Comparison of ENCODE assay signal across 32 cellular contexts in genomic region chr20:36521526-36521925, GRCh38. TPM values are rescaled to one million over a fixed set of nuclear protein-coding genes. Genes with fewer than 3 reads are reported as not detected.
A peak's percentile ranks its signal among the peaks of the same experiment; 100 is the strongest.
DNase-seq lines count a peak whose midpoint lies in the region; ATAC-seq and TF ChIP-seq lines count a peak whose summit lies in the region.
"Had no signal": no experiment of that assay in that cellular context is flagged by ENCODE, and none has a peak within 500 bp of the region (broad histone marks: within the 10 kb centered on the region; RNA-seq: fewer than 3 reads in every experiment).

No MANE protein-coding gene starts in this region.

- peaks cover 19% of the 10 kb centered on the region for H3K36me3 Mint-ChIP-seq in CD4-positive, CD25-positive, alpha-beta regulatory T cell
- H3K36me3 Mint-ChIP-seq in HFFc6 (ENCODE audit: low read depth) (peaks cover 23% of the 10 kb centered on the region), osteocyte (ENCODE audit: unreplicated experiment) (peaks cover 40% of the 10 kb centered on the region), H9 (ENCODE audit: insufficient read depth in 1 of 3, low read depth in 3 of 3) (peaks cover 7 to 45% (median 38%) of the 10 kb centered on the region in 3 experiments)
- H3K36me3 Mint-ChIP-seq: activated naive CD8-positive, alpha-beta T cell treated with anti-CD3 and anti-CD28 coated beads for 36 hours; natural killer cell treated with Interleukin-12 subunit alpha and Interleukin-12 subunit beta and Interleukin-15 and Interleukin-18, amount 100 ng/mL, for 72 hours had no signal

- H2BK5ac ChIP-seq in H9 (ENCODE audit: insufficient read length, low read length), result no peak overlapping the region

- H3K27me3 Mint-ChIP-seq in CD4-positive, CD25-positive, alpha-beta regulatory T cell, result no peaks in the 10 kb centered on the region
- peaks cover 4% of the 10 kb centered on the region for H3K27me3 Mint-ChIP-seq in HFFc6 (ENCODE audit: insufficient read depth)
- no peaks in the 10 kb centered on the region for H3K27me3 Mint-ChIP-seq in osteocyte (ENCODE audit: unreplicated experiment)
- H3K27me3 Mint-ChIP-seq in H9 (ENCODE audit: low read depth), result no peaks in the 10 kb centered on the region; the same call in 1 of the 2 replicates
- H3K27me3 Mint-ChIP-seq: activated CD4-positive, alpha-beta memory T cell treated with anti-CD3 and anti-CD28 coated beads for 36 hours; activated naive CD8-positive, alpha-beta T cell treated with anti-CD3 and anti-CD28 coated beads for 36 hours; B cell; natural killer cell treated with Interleukin-12 subunit alpha and Interleukin-12 subunit beta and Interleukin-15 and Interleukin-18, amount 100 ng/mL, for 72 hours; stimulated activated naive CD8-positive, alpha-beta T cell treated with anti-CD3 and anti-CD28 coated beads, Interleukin-15, amount 100 ng/mL, for 72 hours; T-helper 17 cell had no signal

- H3K4me1 ChIP-seq in CD4-positive, CD25-positive, alpha-beta regulatory T cell (ENCODE audit: control insufficient read depth, insufficient read depth, low read length, poor library complexity, severe bottlenecking), result no peaks in the 10 kb centered on the region
- H3K4me1 ChIP-seq in esophagus muscularis mucosa, result peaks cover 0 to 65% (median 60%) of the 10 kb centered on the region in 4 donors
- no peaks in the 10 kb centered on the region for H3K4me1 ChIP-seq in right cardiac atrium (ENCODE audit: control insufficient read depth, insufficient read depth, low read length)
- H3K4me1 ChIP-seq in H9 (ENCODE audit: insufficient read depth, low read length), result no peaks in the 10 kb centered on the region
- H3K4me1 ChIP-seq: foreskin keratinocyte had no signal

- H3K56ac ChIP-seq in H9 (ENCODE audit: insufficient read length, low read depth, low read length), result no peak overlapping the region

- no peak overlapping the region for H3K14ac ChIP-seq in H9 (ENCODE audit: insufficient read depth, low read length)

- H2BK20ac ChIP-seq in H9 (ENCODE audit: low read depth, low read length, poor library complexity, severe bottlenecking), result no peak overlapping the region

- H3K36me3 ChIP-seq in CD4-positive, CD25-positive, alpha-beta regulatory T cell (ENCODE audit: control insufficient read depth, insufficient read depth, low read length), result peaks cover 25% of the 10 kb centered on the region
- peaks cover 17 to 82% (median 70%) of the 10 kb centered on the region in 4 donors for H3K36me3 ChIP-seq in esophagus muscularis mucosa
- H3K36me3 ChIP-seq: ovary had no signal

- no peak overlapping the region for H3K4me3 Mint-ChIP-seq in CD4-positive, CD25-positive, alpha-beta regulatory T cell
- H3K4me3 Mint-ChIP-seq in HFFc6, result no peak overlapping the region
- H3K4me3 Mint-ChIP-seq in osteocyte (ENCODE audit: unreplicated experiment), result no peak overlapping the region
- no peak overlapping the region for H3K4me3 Mint-ChIP-seq in H9
- H3K4me3 Mint-ChIP-seq: activated CD4-positive, alpha-beta memory T cell treated with anti-CD3 and anti-CD28 coated beads for 36 hours; activated naive CD8-positive, alpha-beta T cell treated with anti-CD3 and anti-CD28 coated beads for 36 hours; B cell; natural killer cell treated with Interleukin-12 subunit alpha and Interleukin-12 subunit beta and Interleukin-15 and Interleukin-18, amount 100 ng/mL, for 72 hours; stimulated activated naive CD8-positive, alpha-beta T cell treated with anti-CD3 and anti-CD28 coated beads, Interleukin-15, amount 100 ng/mL, for 72 hours; T-helper 17 cell had no signal

- WGBS in esophagus muscularis mucosa, result 40% methylated on average over 1 of the region's 1 CpG
- WGBS in right cardiac atrium, result 69% methylated on average over 1 of the region's 1 CpG
- WGBS in H9 (ENCODE audit: extremely low coverage, insufficient read length, low lambda C conversion rate), result no CpG with 5 or more reads among the region's 1 CpG

- TF ChIP-seq CTCF in HFFc6 (IDR thresholded peaks at IDR 0.05) (no peak), esophagus muscularis mucosa (IDR thresholded peaks at IDR 0.05) (no peak), osteocyte (IDR thresholded peaks at IDR 0.05) (no peak), H9 (conservative IDR thresholded peaks at IDR 0.05) (no peak)

- H3K4ac ChIP-seq in H9 (ENCODE audit: low read depth, low read length), result no peak overlapping the region

- TF ChIP-seq POLR2A in esophagus muscularis mucosa (IDR thresholded peaks at IDR 0.05; ENCODE audit: low read depth), result no peak

- no peak overlapping the region for H2AFZ ChIP-seq in H9 (ENCODE audit: low read length)

- H3K23me2 ChIP-seq in H9 (ENCODE audit: insufficient read length, low read depth, low read length, poor library complexity, severe bottlenecking), result no peaks in the 10 kb centered on the region

- no peak overlapping the region for H2AK5ac ChIP-seq in H9 (ENCODE audit: insufficient read length, low read length)

- H4K91ac ChIP-seq in H9 (ENCODE audit: insufficient read length, low read depth, low read length), result no peak overlapping the region

- no peak overlapping the region for H3K27ac ChIP-seq in CD4-positive, CD25-positive, alpha-beta regulatory T cell (ENCODE audit: insufficient read depth, low read length, poor library complexity, severe bottlenecking)
- peak overlapping the region; percentile 46 to 81 (median 56) for H3K27ac ChIP-seq in esophagus muscularis mucosa (replicated peaks in 1 of 4)
- no peak overlapping the region for H3K27ac ChIP-seq in right cardiac atrium (ENCODE audit: low read length)
- no peak overlapping the region for H3K27ac ChIP-seq in H9 (ENCODE audit: insufficient read length, low read depth, low read length)
- H3K27ac ChIP-seq: foreskin keratinocyte, Peyer's patch had no signal

- no peaks in the 10 kb centered on the region for H3K9me3 ChIP-seq in CD4-positive, CD25-positive, alpha-beta regulatory T cell (ENCODE audit: control insufficient read depth in 2 of 2, low read length in 2 of 2)
- no peaks in the 10 kb centered on the region for H3K9me3 ChIP-seq in esophagus muscularis mucosa
- H3K9me3 ChIP-seq in right cardiac atrium (ENCODE audit: control insufficient read depth, low read length), result no peaks in the 10 kb centered on the region
- no peaks in the 10 kb centered on the region for H3K9me3 ChIP-seq in H9 (ENCODE audit: control insufficient read depth, low read depth, low read length)
- H3K9me3 ChIP-seq: mucosa of descending colon, ovary, Peyer's patch, tibial nerve had no signal

- H4K5ac ChIP-seq in H9 (ENCODE audit: insufficient read length, low read depth, low read length), result no peak overlapping the region

- intact Hi-C loops in esophagus muscularis mucosa (cut with DNase I), result no loop called here
- intact Hi-C loops in right cardiac atrium (cut with DNase I), result no loop called here

- H2BK15ac ChIP-seq in H9 (ENCODE audit: low read depth, low read length), result no peak overlapping the region

- peak overlapping the region in 2 of 3 donors; percentile 37 to 55 for H3K27ac Mint-ChIP-seq in CD4-positive, CD25-positive, alpha-beta regulatory T cell
- peak overlapping the region; percentile 27 for H3K27ac Mint-ChIP-seq in HFFc6
- H3K27ac Mint-ChIP-seq in osteocyte (ENCODE audit: unreplicated experiment), result peak overlapping the region; percentile 8
- H3K27ac Mint-ChIP-seq in H9, result peak overlapping the region in 1 of 3 experiments; percentile 2; a peak in 3 of 7 replicates
- H3K27ac Mint-ChIP-seq: activated CD4-positive, alpha-beta memory T cell treated with anti-CD3 and anti-CD28 coated beads for 36 hours; activated naive CD8-positive, alpha-beta T cell treated with anti-CD3 and anti-CD28 coated beads for 36 hours; B cell; natural killer cell treated with Interleukin-12 subunit alpha and Interleukin-12 subunit beta and Interleukin-15 and Interleukin-18, amount 100 ng/mL, for 72 hours had no signal

- H3K23ac ChIP-seq in H9 (ENCODE audit: insufficient read length, low read depth, low read length), result no peak overlapping the region

- DNase-seq in CD4-positive, CD25-positive, alpha-beta regulatory T cell, result no peak
- DNase-seq in HFFc6 (no peak), esophagus muscularis mucosa (ENCODE audit: extremely low spot score) (no peak), osteocyte (ENCODE audit: extremely low spot score, unreplicated experiment) (no peak), right cardiac atrium (no peak), H9 (no peak), NCI-H524 (lab: John Stamatoyannopoulos, UW) (no peak)
- DNase-seq in stimulated activated naive CD4-positive, alpha-beta T cell (lab: John Stamatoyannopoulos, UW), result no peak
- DNase-seq: ACHN; activated CD4-positive, alpha-beta memory T cell treated with anti-CD3 and anti-CD28 coated beads for 36 hours; activated naive CD8-positive, alpha-beta T cell treated with anti-CD3 and anti-CD28 coated beads for 36 hours; caudate nucleus; EL; foreskin keratinocyte; H7; Kasumi-1; mucosa of descending colon; NCI-H1417; NCI-H2081 treated with DMSO at 0.1 percent for 48 hours; NCI-H226; ovary; SHP77; stimulated activated CD4-positive, alpha-beta T cell treated with anti-CD3 and anti-CD28 coated beads, Interleukin-1b, Interleukin-23, amount 100 ng/mL, for 48 hours; stimulated activated naive CD8-positive, alpha-beta T cell treated with anti-CD3 and anti-CD28 coated beads, Interleukin-15, amount 100 ng/mL, for 72 hours; T-helper 17 cell had no signal

- no peaks in the 10 kb centered on the region for H4K20me1 ChIP-seq in H9 (ENCODE audit: control insufficient read depth, insufficient read depth, insufficient read length)

- no peak overlapping the region for H3K4me3 ChIP-seq in CD4-positive, CD25-positive, alpha-beta regulatory T cell (ENCODE audit: low read depth, low read length)
- H3K4me3 ChIP-seq in esophagus muscularis mucosa (no peak overlapping the region), right cardiac atrium (ENCODE audit: low read length) (no peak overlapping the region)
- H3K4me3 ChIP-seq: lung, mucosa of descending colon, ovary, Peyer's patch, tibial nerve had no signal

- H3K79me1 ChIP-seq in H9 (ENCODE audit: insufficient read depth, low read depth, low read length, poor library complexity, severe bottlenecking), result no peaks in the 10 kb centered on the region

- H3K79me2 ChIP-seq in H9 (ENCODE audit: insufficient read depth, low read length), result no peaks in the 10 kb centered on the region

- no peak for TF ChIP-seq EP300 in esophagus muscularis mucosa (IDR thresholded peaks at IDR 0.05)

- H3K9ac ChIP-seq in H9 (ENCODE audit: extremely low read depth, insufficient read length, low read length), result no peak overlapping the region

- H3K9me3 Mint-ChIP-seq in CD4-positive, CD25-positive, alpha-beta regulatory T cell, result no peaks in the 10 kb centered on the region
- H3K9me3 Mint-ChIP-seq in HFFc6, result no peaks in the 10 kb centered on the region
- H3K9me3 Mint-ChIP-seq in osteocyte (ENCODE audit: unreplicated experiment), result no peaks in the 10 kb centered on the region
- no peaks in the 10 kb centered on the region for H3K9me3 Mint-ChIP-seq in H9
- H3K9me3 Mint-ChIP-seq: activated CD4-positive, alpha-beta memory T cell treated with anti-CD3 and anti-CD28 coated beads for 36 hours; activated naive CD8-positive, alpha-beta T cell treated with anti-CD3 and anti-CD28 coated beads for 36 hours; natural killer cell treated with Interleukin-12 subunit alpha and Interleukin-12 subunit beta and Interleukin-15 and Interleukin-18, amount 100 ng/mL, for 72 hours; stimulated activated naive CD8-positive, alpha-beta T cell treated with anti-CD3 and anti-CD28 coated beads, Interleukin-15, amount 100 ng/mL, for 72 hours had no signal

- H3T11ph ChIP-seq in H9 (ENCODE audit: low read length), result no peak overlapping the region

- no peak overlapping the region for H2BK12ac ChIP-seq in H9 (ENCODE audit: insufficient read length, low read depth, low read length)

- H3K18ac ChIP-seq in H9 (ENCODE audit: insufficient read length, low read depth, low read length), result no peak overlapping the region

- ATAC-seq in CD4-positive, CD25-positive, alpha-beta regulatory T cell (ENCODE audit: low read depth in 2 of 2), result no peak
- no peak for ATAC-seq in right cardiac atrium
- ATAC-seq: activated CD4-positive, CD25-positive, alpha-beta regulatory T cell treated with anti-CD3 and anti-CD28 coated beads, Interleukin-2, amount 50 U/mL, for 24 hours; esophagus mucosa; foreskin keratinocyte; mucosa of descending colon; natural killer cell treated with Interleukin-12 subunit alpha and Interleukin-12 subunit beta and Interleukin-15 and Interleukin-18, amount 100 ng/mL, for 72 hours; stimulated activated naive CD8-positive, alpha-beta T cell treated with anti-CD3 and anti-CD28 coated beads, Interleukin-15, amount 100 ng/mL, for 72 hours; T-helper 17 cell had no signal

- H3K4me2 ChIP-seq in H9 (ENCODE audit: insufficient read depth, insufficient read length, low read length), result no peak overlapping the region

- no peaks in the 10 kb centered on the region for H3K27me3 ChIP-seq in CD4-positive, CD25-positive, alpha-beta regulatory T cell (ENCODE audit: control insufficient read depth, insufficient read depth, low read length)
- no peaks in the 10 kb centered on the region for H3K27me3 ChIP-seq in esophagus muscularis mucosa
- no peaks in the 10 kb centered on the region for H3K27me3 ChIP-seq in right cardiac atrium (ENCODE audit: control insufficient read depth, insufficient read depth)
- no peaks in the 10 kb centered on the region for H3K27me3 ChIP-seq in H9 (ENCODE audit: insufficient read depth, low read length)
- H3K27me3 ChIP-seq: foreskin keratinocyte, ovary, Peyer's patch, tibial nerve had no signal

- no peak overlapping the region for H4K8ac ChIP-seq in H9 (replicated peaks; ENCODE audit: insufficient read length, low read depth, low read length)

- H3K4me1 Mint-ChIP-seq in CD4-positive, CD25-positive, alpha-beta regulatory T cell, result peaks cover 0 to 15% (median 8%) of the 10 kb centered on the region in 4 donors
- H3K4me1 Mint-ChIP-seq in HFFc6 (ENCODE audit: low read depth), result peaks cover 32% of the 10 kb centered on the region
- peaks cover 14% of the 10 kb centered on the region for H3K4me1 Mint-ChIP-seq in osteocyte (ENCODE audit: unreplicated experiment)
- peaks cover 0 to 3% of the 10 kb centered on the region in 2 experiments; a peak in 2 of 4 replicates for H3K4me1 Mint-ChIP-seq in H9
- H3K4me1 Mint-ChIP-seq: activated naive CD8-positive, alpha-beta T cell treated with anti-CD3 and anti-CD28 coated beads for 36 hours; stimulated activated naive CD8-positive, alpha-beta T cell treated with anti-CD3 and anti-CD28 coated beads, Interleukin-15, amount 100 ng/mL, for 72 hours had no signal

- H2BK120ac ChIP-seq in H9 (ENCODE audit: low read depth, low read length, poor library complexity, severe bottlenecking), result no peak overlapping the region

RNA-seq across cellular contexts. Expression of gene MYL9, which starts 19.8 kb away (rescaled TPM):
- total RNA-seq in CD4-positive, CD25-positive, alpha-beta regulatory T cell, result 7.7 TPM
- not detected for polyA plus RNA-seq in CD4-positive, CD25-positive, alpha-beta regulatory T cell
- total RNA-seq in HFFc6 (2021; fragmentation: NEBNext Ultra II Directional; extraction: Animal tissue kit (Norgen Biotek cat#: 25700)), result 1,000 to 10,000 TPM; 1,181 to 1,631 (median 1,227) TPM
- 1,000 to 10,000 TPM; 2,169 to 3,466 (median 2,516) TPM for total RNA-seq in esophagus muscularis mucosa
- total RNA-seq in osteocyte, result 197 and 200 TPM in 2 replicates
- 1,000 to 10,000 TPM; 1,717 to 2,567 (median 2,144) TPM for total RNA-seq in right cardiac atrium
- polyA plus RNA-seq in right cardiac atrium, result 1,393 TPM
- total RNA-seq in H9 (2021), result 217 and 218 TPM in 2 replicates

RNA-seq across cellular contexts. Expression of gene TGIF2, which starts 51.9 kb away (rescaled TPM):
- 38.9 TPM for total RNA-seq in CD4-positive, CD25-positive, alpha-beta regulatory T cell
- 10 to 100 TPM; 19.4 to 27.7 (median 24.1) TPM for polyA plus RNA-seq in CD4-positive, CD25-positive, alpha-beta regulatory T cell
- total RNA-seq in HFFc6 (2021; fragmentation: NEBNext Ultra II Directional; extraction: Animal tissue kit (Norgen Biotek cat#: 25700)), result 10 to 100 TPM in 1 of 6 experiments, 1 to 10 TPM in 5; 5.5 to 12.0 (median 7.7) TPM
- total RNA-seq in esophagus muscularis mucosa, result 10 to 100 TPM in 2 of 4 donors, 1 to 10 TPM in 2; 5.8 to 18.5 (median 10.6) TPM
- total RNA-seq in osteocyte, result 29.2 and 35.0 TPM in 2 replicates
- 10 to 100 TPM in 2 of 4 donors, 1 to 10 TPM in 2; 9.9 to 13.4 (median 10.1) TPM for total RNA-seq in right cardiac atrium
- polyA plus RNA-seq in right cardiac atrium, result 4.9 TPM
- 81.7 and 94.6 TPM in 2 replicates for total RNA-seq in H9 (2021)

Comparison
In these comparisons a context has a peak if more than half of its experiments do, and no peak if none do; other contexts are left out.
1. H3K27ac ChIP-seq: peak in esophagus muscularis mucosa (4 of 4); none in CD4-positive, CD25-positive, alpha-beta regulatory T cell (single experiment), right cardiac atrium (single experiment) and H9 (single experiment).
2. RNA of gene MYL9, which starts 19.8 kb away (total RNA-seq): 2,169 to 3,466 TPM in esophagus muscularis mucosa, 1,717 to 2,567 TPM in right cardiac atrium, 1,181 to 1,631 TPM in HFFc6, 217 to 218 TPM in H9 and 197 to 200 TPM in osteocyte; 7.7 TPM in CD4-positive, CD25-positive, alpha-beta regulatory T cell (single experiment); every median in the first group is over 10 times any median in the second.